26 cellular contexts compared by ENCODE assay signal in genomic region chr5:56289602-56289987, GRCh38. TPM values are rescaled to one million over a fixed set of nuclear protein-coding genes. Genes with fewer than 3 reads are reported as not detected.
DNase-seq lines count a peak whose midpoint lies in the region; ATAC-seq and TF ChIP-seq lines count a peak whose summit lies in the region.
"Had no signal": no experiment of that assay in that cellular context is flagged by ENCODE, and none has a peak within 500 bp of the region (broad histone marks: within the 10 kb centered on the region; RNA-seq: fewer than 3 reads in every experiment).

No MANE protein-coding gene starts in this region.

- ATAC-seq in Right ventricle myocardium inferior (peak; percentile 57), left ventricle myocardium superior (peak; percentile 77), right cardiac atrium (no peak), body of pancreas (peak; percentile 57)
- ATAC-seq: A549 had no signal

- no peak overlapping the region for H3K4me3 ChIP-seq in right cardiac atrium (ENCODE audit: low read length)
- H3K4me3 ChIP-seq in body of pancreas: no peak overlapping the region
- H3K4me3 ChIP-seq in thyroid gland (replicated peaks in 1 of 3): no peak overlapping the region
- no peak overlapping the region for H3K4me3 ChIP-seq in BE2C (ENCODE audit: low read depth, low read length)
- H3K4me3 ChIP-seq in foreskin fibroblast (ENCODE audit: low read depth in 1 of 2, low read length in 2 of 2): no peak overlapping the region
- H3K4me3 ChIP-seq: A549, GM23248 had no signal

- DNase-seq in Right ventricle myocardium inferior (ENCODE audit: missing footprints) (no peak), cardiac septum (ENCODE audit: low spot score) (no peak), left ventricle myocardium superior (no peak), right cardiac atrium (no peak), body of pancreas (no peak), thyroid gland (no peak), BE2C (no peak), foreskin fibroblast (no peak)
- DNase-seq: 8988T; ACHN; AML-193; C1 segment of cervical spinal cord; Calu3; CD4-positive, alpha-beta memory T cell; COR-L47; DMS53; DMS79 treated with DMSO at 0.1 percent for 48 hours; GF-D8; GM23248; HCEC 1CT had no signal

- no peak for TF ChIP-seq CTCF in body of pancreas (IDR thresholded peaks at IDR 0.05)
- no peak for TF ChIP-seq CTCF in thyroid gland (IDR thresholded peaks at IDR 0.05)
- TF ChIP-seq CTCF in BE2C (IDR thresholded peaks at IDR 0.05; ENCODE audit: low read depth, low read length): no peak
- TF ChIP-seq CTCF in foreskin fibroblast (IDR thresholded peaks at IDR 0.05; ENCODE audit: low read depth, low read length): no peak

- H3K4me1 ChIP-seq in right cardiac atrium (ENCODE audit: control insufficient read depth, insufficient read depth, low read length) (no peaks in the 10 kb centered on the region), body of pancreas (peaks cover 42% of the 10 kb centered on the region), thyroid gland (peaks cover 3 to 7% of the 10 kb centered on the region in 2 donors), BE2C (peaks cover 29% of the 10 kb centered on the region)
- H3K4me1 ChIP-seq: A549 had no signal

- H3K36me3 ChIP-seq in body of pancreas (replicated peaks in 1 of 2; ENCODE audit: insufficient read depth in 1 of 2, low read depth in 2 of 2) (no peaks in the 10 kb centered on the region), thyroid gland (no peaks in the 10 kb centered on the region), BE2C (no peaks in the 10 kb centered on the region)

- H3K27me3 ChIP-seq in right cardiac atrium (ENCODE audit: control insufficient read depth, insufficient read depth) (no peaks in the 10 kb centered on the region), body of pancreas (no peaks in the 10 kb centered on the region), thyroid gland (no peaks in the 10 kb centered on the region), BE2C (no peaks in the 10 kb centered on the region)

- H3K9me3 ChIP-seq in right cardiac atrium (ENCODE audit: control insufficient read depth, low read length) (no peaks in the 10 kb centered on the region), body of pancreas (no peaks in the 10 kb centered on the region), thyroid gland (no peaks in the 10 kb centered on the region), BE2C (peaks cover 2% of the 10 kb centered on the region; the same call in 1 of the 2 replicates)
- H3K9me3 ChIP-seq: A549 had no signal

- intact Hi-C loops in Right ventricle myocardium inferior (cut with DNase I): loop anchor here (5.0 kb wide), 1 partner anchor 38 kb away; no protein-coding TSS in a partner anchor
- intact Hi-C loops in cardiac septum (cut with DNase I): loop anchor here (5.0 kb wide), 1 partner anchor 38 kb away; no protein-coding TSS in a partner anchor
- intact Hi-C loops in left ventricle myocardium superior (cut with micrococcal nuclease): no loop called here
- intact Hi-C loops in right cardiac atrium (cut with DNase I): no loop called here
- intact Hi-C loops in body of pancreas (cut with DNase I): no loop called here
- intact Hi-C loops in thyroid gland (cut with DNase I): no loop called here

- H3K27ac ChIP-seq in right cardiac atrium (ENCODE audit: low read length) (no peak overlapping the region), body of pancreas (peak overlapping the region in 3 of 4 donors; percentile 63 to 72 (median 66)), thyroid gland (peak overlapping the region in 2 of 3 donors; percentile 4 to 8)
- H3K27ac ChIP-seq: A549, GM23248 had no signal

- TF ChIP-seq POLR2A in body of pancreas (IDR thresholded peaks at IDR 0.05) (no peak), thyroid gland (IDR thresholded peaks at IDR 0.05) (no peak)

RNA-seq across cellular contexts. Expression of gene ANKRD55, which starts 56.5 kb away (rescaled TPM):
- not detected for total RNA-seq in Right ventricle myocardium inferior
- total RNA-seq in cardiac septum: not detected
- total RNA-seq in left ventricle myocardium superior: not detected
- under 1 TPM in 2 of 4 donors, not detected in 2; 0.20 to 0.21 TPM for total RNA-seq in right cardiac atrium
- polyA plus RNA-seq in right cardiac atrium: 0.09 TPM
- total RNA-seq in body of pancreas: not detected
- under 1 TPM in 2 of 4 donors, not detected in 2; 0.22 to 0.94 TPM for total RNA-seq in thyroid gland
- polyA plus RNA-seq in BE2C (2012; ENCODE audit: insufficient read depth, insufficient read length, low read depth): 0.42 TPM
- total RNA-seq: Calu3, Daoy, G401, GM23248, H1, H7 had no signal
- polyA plus RNA-seq: BJ, GM23248, H1 had no signal

Comparison
In these comparisons a context has a peak if more than half of its experiments do, and no peak if none do; other contexts are left out.
1. ATAC-seq: peak in Right ventricle myocardium inferior (single experiment), left ventricle myocardium superior (single experiment) and body of pancreas (single experiment); none in right cardiac atrium (0 of 2).
2. intact Hi-C loops: an anchor here in Right ventricle myocardium inferior (5.0 kb wide) and cardiac septum (5.0 kb wide); none called in left ventricle myocardium superior, right cardiac atrium, body of pancreas and thyroid gland.